2 cellular contexts compared by ENCODE assay signal in the genomic region with DNA sequence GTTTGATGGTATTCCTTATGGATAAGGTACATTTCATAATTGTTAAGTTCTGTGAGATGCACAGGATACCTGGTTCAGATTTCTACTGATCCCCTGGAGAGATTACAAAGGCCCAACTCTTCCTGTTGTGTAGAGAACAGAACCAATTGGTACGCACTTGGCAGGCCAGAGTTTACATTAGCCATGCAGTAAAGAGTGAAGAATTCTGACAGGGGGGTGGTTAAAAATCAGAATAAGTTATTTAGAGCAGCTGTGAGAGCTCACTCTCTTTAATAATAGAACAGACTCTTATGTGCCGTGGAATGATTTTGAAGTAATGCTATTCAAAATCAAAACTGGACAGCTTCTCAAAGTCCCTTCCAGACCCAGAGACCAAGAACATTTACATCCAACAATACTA.
TF ChIP-seq lines count a peak whose summit lies in the region.

No MANE protein-coding gene starts in this region.

TF ChIP-seq in HEK293, 187 proteins besides CTCF, POLR2A, EP300 and RAD21 (continued from another document and continues in another):
- TF ChIP-seq ZNF707 (tag by site-specific recombination; IDR thresholded peaks at IDR 0.05) (no peak), ZBTB17 (tag by site-specific recombination; IDR thresholded peaks at IDR 0.05) (peak; percentile 20; the same call in 1 of the 2 replicates), ZNF776 (tag by site-specific recombination; IDR thresholded peaks at IDR 0.05; ENCODE audit: borderline replicate concordance) (no peak), ZNF221 (tag by site-specific recombination; IDR thresholded peaks at IDR 0.05; ENCODE audit: borderline replicate concordance) (no peak), ZSCAN18 (tag by site-specific recombination; IDR thresholded peaks at IDR 0.05) (no peak), SP7 (tag by site-specific recombination; IDR thresholded peaks at IDR 0.05) (no peak), ZNF239 (tag by site-specific recombination; IDR thresholded peaks at IDR 0.05) (no peak), PBX3 (CRISPR knock-in tag; IDR thresholded peaks at IDR 0.05) (no peak), ZSCAN23 (tag by site-specific recombination; IDR thresholded peaks at IDR 0.05) (no peak), GLIS1 (tag by site-specific recombination; IDR thresholded peaks at IDR 0.05) (peak; percentile 71), ZNF660 (tag by site-specific recombination; IDR thresholded peaks at IDR 0.05) (no peak), ZNF214 (tag by site-specific recombination; IDR thresholded peaks at IDR 0.05; ENCODE audit: borderline replicate concordance) (no peak), ZNF777 (tag by site-specific recombination; IDR thresholded peaks at IDR 0.05; ENCODE audit: borderline replicate concordance) (no peak), GFI1B (tag by site-specific recombination; IDR thresholded peaks at IDR 0.05) (no peak)
- TF ChIP-seq, protein P1, sequence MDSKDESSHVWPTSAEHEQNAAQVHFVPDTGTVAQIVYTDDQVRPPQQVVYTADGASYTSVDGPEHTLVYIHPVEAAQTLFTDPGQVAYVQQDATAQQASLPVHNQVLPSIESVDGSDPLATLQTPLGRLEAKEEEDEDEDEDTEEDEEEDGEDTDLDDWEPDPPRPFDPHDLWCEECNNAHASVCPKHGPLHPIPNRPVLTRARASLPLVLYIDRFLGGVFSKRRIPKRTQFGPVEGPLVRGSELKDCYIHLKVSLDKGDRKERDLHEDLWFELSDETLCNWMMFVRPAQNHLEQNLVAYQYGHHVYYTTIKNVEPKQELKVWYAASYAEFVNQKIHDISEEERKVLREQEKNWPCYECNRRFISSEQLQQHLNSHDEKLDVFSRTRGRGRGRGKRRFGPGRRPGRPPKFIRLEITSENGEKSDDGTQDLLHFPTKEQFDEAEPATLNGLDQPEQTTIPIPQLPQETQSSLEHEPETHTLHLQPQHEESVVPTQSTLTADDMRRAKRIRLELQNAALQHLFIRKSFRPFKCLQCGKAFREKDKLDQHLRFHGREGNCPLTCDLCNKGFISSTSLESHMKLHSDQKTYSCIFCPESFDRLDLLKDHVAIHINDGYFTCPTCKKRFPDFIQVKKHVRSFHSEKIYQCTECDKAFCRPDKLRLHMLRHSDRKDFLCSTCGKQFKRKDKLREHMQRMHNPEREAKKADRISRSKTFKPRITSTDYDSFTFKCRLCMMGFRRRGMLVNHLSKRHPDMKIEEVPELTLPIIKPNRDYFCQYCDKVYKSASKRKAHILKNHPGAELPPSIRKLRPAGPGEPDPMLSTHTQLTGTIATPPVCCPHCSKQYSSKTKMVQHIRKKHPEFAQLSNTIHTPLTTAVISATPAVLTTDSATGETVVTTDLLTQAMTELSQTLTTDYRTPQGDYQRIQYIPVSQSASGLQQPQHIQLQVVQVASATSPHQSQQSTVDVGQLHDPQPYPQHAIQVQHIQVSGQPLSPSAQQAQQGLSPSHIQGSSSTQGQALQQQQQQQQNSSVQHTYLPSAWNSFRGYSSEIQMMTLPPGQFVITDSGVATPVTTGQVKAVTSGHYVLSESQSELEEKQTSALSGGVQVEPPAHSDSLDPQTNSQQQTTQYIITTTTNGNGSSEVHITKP (tag by site-specific recombination; IDR thresholded peaks at IDR 0.05), result peak; percentile 68; the same call in 1 of the 2 replicates
- TF ChIP-seq, protein P2, sequence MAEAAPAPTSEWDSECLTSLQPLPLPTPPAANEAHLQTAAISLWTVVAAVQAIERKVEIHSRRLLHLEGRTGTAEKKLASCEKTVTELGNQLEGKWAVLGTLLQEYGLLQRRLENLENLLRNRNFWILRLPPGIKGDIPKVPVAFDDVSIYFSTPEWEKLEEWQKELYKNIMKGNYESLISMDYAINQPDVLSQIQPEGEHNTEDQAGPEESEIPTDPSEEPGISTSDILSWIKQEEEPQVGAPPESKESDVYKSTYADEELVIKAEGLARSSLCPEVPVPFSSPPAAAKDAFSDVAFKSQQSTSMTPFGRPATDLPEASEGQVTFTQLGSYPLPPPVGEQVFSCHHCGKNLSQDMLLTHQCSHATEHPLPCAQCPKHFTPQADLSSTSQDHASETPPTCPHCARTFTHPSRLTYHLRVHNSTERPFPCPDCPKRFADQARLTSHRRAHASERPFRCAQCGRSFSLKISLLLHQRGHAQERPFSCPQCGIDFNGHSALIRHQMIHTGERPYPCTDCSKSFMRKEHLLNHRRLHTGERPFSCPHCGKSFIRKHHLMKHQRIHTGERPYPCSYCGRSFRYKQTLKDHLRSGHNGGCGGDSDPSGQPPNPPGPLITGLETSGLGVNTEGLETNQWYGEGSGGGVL (tag by site-specific recombination; IDR thresholded peaks at IDR 0.05), result no peak
- TF ChIP-seq, protein P3, sequence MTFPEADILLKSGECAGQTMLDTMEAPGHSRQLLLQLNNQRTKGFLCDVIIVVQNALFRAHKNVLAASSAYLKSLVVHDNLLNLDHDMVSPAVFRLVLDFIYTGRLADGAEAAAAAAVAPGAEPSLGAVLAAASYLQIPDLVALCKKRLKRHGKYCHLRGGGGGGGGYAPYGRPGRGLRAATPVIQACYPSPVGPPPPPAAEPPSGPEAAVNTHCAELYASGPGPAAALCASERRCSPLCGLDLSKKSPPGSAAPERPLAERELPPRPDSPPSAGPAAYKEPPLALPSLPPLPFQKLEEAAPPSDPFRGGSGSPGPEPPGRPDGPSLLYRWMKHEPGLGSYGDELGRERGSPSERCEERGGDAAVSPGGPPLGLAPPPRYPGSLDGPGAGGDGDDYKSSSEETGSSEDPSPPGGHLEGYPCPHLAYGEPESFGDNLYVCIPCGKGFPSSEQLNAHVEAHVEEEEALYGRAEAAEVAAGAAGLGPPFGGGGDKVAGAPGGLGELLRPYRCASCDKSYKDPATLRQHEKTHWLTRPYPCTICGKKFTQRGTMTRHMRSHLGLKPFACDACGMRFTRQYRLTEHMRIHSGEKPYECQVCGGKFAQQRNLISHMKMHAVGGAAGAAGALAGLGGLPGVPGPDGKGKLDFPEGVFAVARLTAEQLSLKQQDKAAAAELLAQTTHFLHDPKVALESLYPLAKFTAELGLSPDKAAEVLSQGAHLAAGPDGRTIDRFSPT (tag by site-specific recombination; IDR thresholded peaks at IDR 0.05), result no peak

TF ChIP-seq in GM12878, 131 proteins besides CTCF, POLR2A, EP300 and RAD21 (continued from another document):
- TF ChIP-seq MAX (IDR thresholded peaks at IDR 0.05; ENCODE audit: low read depth, low read length), result no peak
